In genomic region chr6:41697902-41698349, GRCh38 we compare ENCODE assay signal across 17 cellular contexts. TPM values are rescaled to one million over a fixed set of nuclear protein-coding genes. Genes with fewer than 3 reads are reported as not detected.
DNase-seq lines count a peak whose midpoint lies in the region; ATAC-seq, FAIRE-seq and TF ChIP-seq lines count a peak whose summit lies in the region.
"Had no signal": no experiment of that assay in that cellular context is flagged by ENCODE, and none has a peak within 500 bp of the region (broad histone marks: within the 10 kb centered on the region; RNA-seq: fewer than 3 reads in every experiment).

No MANE protein-coding gene starts in this region.

- no peak for FAIRE-seq in urothelium cell line (lab: Jason Lieb, UNC)
- FAIRE-seq: A204.1, kidney had no signal

- peak overlapping the region; percentile 77 for H3K4me2 ChIP-seq in mammary epithelial cell (ENCODE audit: insufficient read depth, low read depth, low read length)

- no peaks in the 10 kb centered on the region for H3K9me3 Mint-ChIP-seq in mesothelial cell of epicardium
- H3K9me3 Mint-ChIP-seq: activated naive CD4-positive, alpha-beta T cell treated with anti-CD3 and anti-CD28 coated beads, Interleukin-2, amount 50 U/mL, for 72 hours; dendritic cell treated with granulocyte-macrophage colony-stimulating factor and Interleukin-4, amounts not matched to agents 40 ng/mL and 50 ng/mL, for 4 days; naive B cell had no signal

- BruUV-seq in mammary epithelial cell (replicated peaks; lab: Mats Ljungman, UMichigan), result TSS peak; percentile 96

- H3K9me3 ChIP-seq in heart left ventricle, result no peaks in the 10 kb centered on the region
- H3K9me3 ChIP-seq in mammary epithelial cell (replicated peaks; ENCODE audit: insufficient read depth, low read length), result no peaks in the 10 kb centered on the region
- no peaks in the 10 kb centered on the region for H3K9me3 ChIP-seq in uterus

- no peaks in the 10 kb centered on the region for H4K20me1 ChIP-seq in mammary epithelial cell (ENCODE audit: insufficient read depth, low read length)

- dilution Hi-C loops in mammary epithelial cell (cut with HindIII; ENCODE audit: low sequenced_read_pairs), result no loop called here

- no peaks in the 10 kb centered on the region for H3K79me2 ChIP-seq in mammary epithelial cell (ENCODE audit: insufficient read depth, low read length)

- H3K4me1 Mint-ChIP-seq in mesothelial cell of epicardium, result peaks cover 22% of the 10 kb centered on the region

- no peak overlapping the region for H3K4me3 Mint-ChIP-seq in mesothelial cell of epicardium
- H3K4me3 Mint-ChIP-seq: dendritic cell treated with granulocyte-macrophage colony-stimulating factor and Interleukin-4, amounts not matched to agents 40 ng/mL and 50 ng/mL, for 4 days had no signal

- in situ Hi-C loops in mammary epithelial cell (cut with MboI; ENCODE audit: low sequenced_read_pairs in 2 of 2), result loop anchor here in 1 of 2 donors (10.0 to 25.0 kb wide), 2 partner anchors 77 to 336 kb away; partner anchors contain the start of gene FRS3

- H3K36me3 Mint-ChIP-seq in mesothelial cell of epicardium, result no peaks in the 10 kb centered on the region
- H3K36me3 Mint-ChIP-seq: activated naive CD4-positive, alpha-beta T cell treated with anti-CD3 and anti-CD28 coated beads, Interleukin-2, amount 50 U/mL, for 72 hours; naive B cell had no signal

- peaks cover 3 to 70% (median 47%) of the 10 kb centered on the region in 12 donors for H3K4me1 ChIP-seq in heart left ventricle
- H3K4me1 ChIP-seq in mammary epithelial cell (ENCODE audit: insufficient read depth, low read length), result peaks cover 27% of the 10 kb centered on the region
- H3K4me1 ChIP-seq in uterus, result no peaks in the 10 kb centered on the region

- H3K27ac ChIP-seq in heart left ventricle (peak overlapping the region in 11 of 12 donors; percentile 32 to 90 (median 72)), mammary epithelial cell (ENCODE audit: insufficient read depth, low read depth, low read length) (peak overlapping the region; percentile 89), uterus (peak overlapping the region; percentile 14 to 22)
- H3K27ac ChIP-seq: WERI-Rb-1 had no signal

- TF ChIP-seq CTCF in heart left ventricle (IDR thresholded peaks at IDR 0.05) (no peak), mammary epithelial cell (conservative IDR thresholded peaks at IDR 0.05 in 1 of 2, IDR thresholded peaks at IDR 0.05 in 1 of 2; ENCODE audit: extremely low read depth in 1 of 2, insufficient read depth in 1 of 2, low read depth in 1 of 2, low read length in 2 of 2) (no peak), mesothelial cell of epicardium (IDR thresholded peaks at IDR 0.05; ENCODE audit: unreplicated experiment) (no peak), uterus (IDR thresholded peaks at IDR 0.05) (no peak)

- peak in 1 of 4 donors; percentile 4 for ATAC-seq in heart left ventricle
- ATAC-seq in Right ventricle myocardium inferior, result no peak
- ATAC-seq in HG03442 (IDR thresholded peaks at IDR 0.05; ENCODE audit: unreplicated experiment), result no peak
- ATAC-seq: activated naive CD4-positive, alpha-beta T cell treated with anti-CD3 and anti-CD28 coated beads, Interleukin-2, amount 50 U/mL, for 72 hours had no signal

- H3K27me3 ChIP-seq in heart left ventricle (no peaks in the 10 kb centered on the region), mammary epithelial cell (ENCODE audit: insufficient read depth, low read length) (no peaks in the 10 kb centered on the region), uterus (no peaks in the 10 kb centered on the region)

- CTCF ChIA-PET in mammary epithelial cell (lab: Charles Lee; ENCODE audit: low non-redundant PET), result interaction anchor here (0.8 kb wide), 1 partner anchor 9 kb away, joined by 6 read pairs; no protein-coding TSS in a partner anchor

- peak overlapping the region in 1 of 12 donors; percentile 9 for H3K4me3 ChIP-seq in heart left ventricle
- H3K4me3 ChIP-seq in mammary epithelial cell (replicated peaks in 1 of 3; ENCODE audit: insufficient read depth in 1 of 3, low read depth in 2 of 3, low read length in 3 of 3), result no peak overlapping the region
- H3K4me3 ChIP-seq in uterus, result no peak overlapping the region

- peak overlapping the region; percentile 58 for H2AFZ ChIP-seq in mammary epithelial cell (ENCODE audit: low read depth, low read length)

- DNase-seq in heart left ventricle, result no peak
- DNase-seq in Right ventricle myocardium inferior (ENCODE audit: missing footprints), result no peak
- DNase-seq in mammary epithelial cell, result peak; percentile 61
- no peak for DNase-seq in mesothelial cell of epicardium (ENCODE audit: low spot score in 2 of 2, unreplicated experiment in 2 of 2)
- DNase-seq in uterus, result no peak
- DNase-seq in head of caudate nucleus, result no peak
- no peak for DNase-seq in urothelium cell line (ENCODE audit: low spot score)
- DNase-seq: kidney; naive B cell; NK-92 treated with Interleukin-12 subunit alpha and Interleukin-12 subunit beta, amount 100 ng/mL, for 24 hours; WERI-Rb-1 had no signal

- peak overlapping the region; percentile 63 for H3K9ac ChIP-seq in mammary epithelial cell (ENCODE audit: insufficient read depth, low read length)

- peak overlapping the region; percentile 94 for H3K27ac Mint-ChIP-seq in mesothelial cell of epicardium
- H3K27ac Mint-ChIP-seq: dendritic cell treated with granulocyte-macrophage colony-stimulating factor and Interleukin-4, amounts not matched to agents 40 ng/mL and 50 ng/mL, for 4 days had no signal

- peaks cover 0 to 19% (median 3%) of the 10 kb centered on the region in 9 donors for H3K36me3 ChIP-seq in heart left ventricle
- H3K36me3 ChIP-seq in mammary epithelial cell (ENCODE audit: insufficient read depth, low read length), result no peaks in the 10 kb centered on the region
- no peaks in the 10 kb centered on the region for H3K36me3 ChIP-seq in uterus
- H3K36me3 ChIP-seq: WERI-Rb-1 had no signal

- no peaks in the 10 kb centered on the region for H3K27me3 Mint-ChIP-seq in mesothelial cell of epicardium (ENCODE audit: low read depth)
- H3K27me3 Mint-ChIP-seq: dendritic cell treated with granulocyte-macrophage colony-stimulating factor and Interleukin-4, amounts not matched to agents 40 ng/mL and 50 ng/mL, for 4 days; naive B cell had no signal

- TF ChIP-seq POLR2A in heart left ventricle (IDR thresholded peaks at IDR 0.05), result no peak
- TF ChIP-seq POLR2A in uterus (IDR thresholded peaks at IDR 0.05), result no peak

- WGBS in heart left ventricle, 4 donors, result 39 to 53% (median 44%) methylated on average over 4 of the region's 4 CpGs
- 1% methylated on average over 4 of the region's 4 CpGs for WGBS in mammary epithelial cell (ENCODE audit: low coverage, missing lambda C conversion rate)

- intact Hi-C loops in heart left ventricle (cut with DNase I), result loop anchor here in 1 of 10 donors (10.0 kb wide), 1 partner anchor 77 kb away; the partner anchor contains the start of gene FRS3
- intact Hi-C loops in Right ventricle myocardium inferior (cut with DNase I), result loop anchor here (5.0 kb wide), 1 partner anchor 79 kb away; the partner anchor contains the start of gene FRS3
- intact Hi-C loops in mammary epithelial cell (cut with micrococcal nuclease), result loop anchor here (2.0 to 5.0 kb wide), 2 partner anchors 34 to 79 kb away; no protein-coding TSS in a partner anchor
- intact Hi-C loops in uterus (cut with DNase I; ENCODE audit: low total_unique reads), result no loop called here
- intact Hi-C loops in head of caudate nucleus (cut with DNase I), result no loop called here

RNA-seq across cellular contexts. Expression of gene TFEB, which starts 37.5 kb away (rescaled TPM):
- 10 to 100 TPM; 26.2 to 47.2 (median 41.1) TPM for total RNA-seq in heart left ventricle
- polyA plus RNA-seq in heart left ventricle, result 10 to 100 TPM; 37.7 to 40.1 TPM
- total RNA-seq in Right ventricle myocardium inferior, result 39.5 TPM
- total RNA-seq in mammary epithelial cell, result 10 to 100 TPM; 25.9 to 29.0 TPM
- polyA plus RNA-seq in mammary epithelial cell, result 10.9 TPM
- 10.8 TPM for polyA minus RNA-seq in mammary epithelial cell
- 3.2 to 4.4 TPM (median 3.8 TPM) in 3 replicates for total RNA-seq in mesothelial cell of epicardium
- 10 to 100 TPM in 3 of 4 donors, 1 to 10 TPM in 1; 8.8 to 31.7 (median 17.0) TPM for total RNA-seq in uterus

RNA-seq across cellular contexts. Expression of gene PGC, which starts 49.3 kb away (rescaled TPM):
- total RNA-seq in heart left ventricle, result not detected
- 1 to 10 TPM in 1 of 2 donors, not detected in 1; 1.1 TPM for polyA plus RNA-seq in heart left ventricle
- not detected for total RNA-seq in Right ventricle myocardium inferior
- total RNA-seq in mammary epithelial cell, result not detected
- polyA plus RNA-seq in mammary epithelial cell, result not detected
- not detected for polyA minus RNA-seq in mammary epithelial cell
- not detected in 3 replicates for total RNA-seq in mesothelial cell of epicardium
- total RNA-seq in uterus, result 1 to 10 TPM in 1 of 4 donors, under 1 TPM in 1, not detected in 2; 0.91 to 2.1 TPM
- total RNA-seq: activated naive CD4-positive, alpha-beta T cell treated with anti-CD3 and anti-CD28 coated beads, Interleukin-2, amount 50 U/mL, for 72 hours; fibroblast of villous mesenchyme; kidney; subcutaneous adipose tissue had no signal

RNA-seq across cellular contexts. Expression of gene MDFI, which starts 59.7 kb away (rescaled TPM):
- 1 to 10 TPM in 6 of 9 donors, under 1 TPM in 3; 0.35 to 9.3 (median 2.2) TPM for total RNA-seq in heart left ventricle
- 1 to 10 TPM in 1 of 2 donors, under 1 TPM in 1; 0.76 to 2.9 TPM for polyA plus RNA-seq in heart left ventricle
- 1.3 TPM for total RNA-seq in Right ventricle myocardium inferior
- 100 to 1,000 TPM; 137 to 163 TPM for total RNA-seq in mammary epithelial cell
- 121 TPM for polyA plus RNA-seq in mammary epithelial cell
- 32.9 TPM for polyA minus RNA-seq in mammary epithelial cell
- total RNA-seq in mesothelial cell of epicardium, result 146 to 149 TPM (median 148 TPM) in 3 replicates
- 10 to 100 TPM; 14.4 to 80.0 (median 23.4) TPM for total RNA-seq in uterus
- total RNA-seq: activated naive CD4-positive, alpha-beta T cell treated with anti-CD3 and anti-CD28 coated beads, Interleukin-2, amount 50 U/mL, for 72 hours; fibroblast of villous mesenchyme had no signal

Comparison
In these comparisons a context has a peak if more than half of its experiments do, and no peak if none do; other contexts are left out.
1. H3K27ac ChIP-seq: peak in every context shown above with its lines; median percentile 89 in mammary epithelial cell; 72 in heart left ventricle; 18 in uterus.
2. intact Hi-C loops: an anchor here in Right ventricle myocardium inferior (5.0 kb wide) and mammary epithelial cell (2.0 to 5.0 kb wide); none called in uterus and head of caudate nucleus.